1 cellular context compared by ENCODE assay signal in the genomic region with DNA sequence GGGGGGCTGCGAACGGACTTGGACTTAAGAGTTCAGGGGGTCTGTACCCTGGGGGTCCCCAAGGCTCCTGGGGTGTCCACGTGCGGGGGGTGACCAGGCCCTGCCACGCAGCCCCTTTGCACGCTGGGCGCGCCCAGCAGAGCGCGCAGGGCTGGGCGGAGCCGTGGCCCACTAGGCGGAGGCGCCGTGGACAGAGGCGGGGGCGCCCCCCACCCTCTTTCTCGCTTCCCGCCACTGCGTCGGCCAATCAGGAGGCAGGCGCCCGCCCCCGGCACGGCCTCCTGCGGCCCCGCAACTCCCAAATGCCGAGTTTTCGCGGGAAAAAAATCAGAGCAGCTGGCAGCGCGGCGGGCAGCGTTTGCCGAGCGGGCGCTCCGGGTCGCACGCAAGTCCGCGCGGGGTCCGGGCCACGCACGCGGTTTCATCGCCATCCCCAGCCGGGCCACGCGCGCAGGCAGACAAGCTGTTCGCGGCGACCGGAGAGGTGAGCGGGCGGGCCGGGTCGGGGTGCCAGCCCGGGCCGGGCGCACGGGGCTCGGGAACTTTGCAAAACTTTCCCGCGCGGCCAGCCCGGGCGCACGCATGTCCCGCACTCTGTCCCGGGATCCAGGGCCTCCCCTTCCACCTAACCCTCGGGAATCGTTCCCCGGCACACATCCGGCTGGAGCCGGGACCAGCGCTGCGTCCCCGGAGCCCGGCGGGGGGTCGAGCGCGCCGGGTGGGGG.
A peak's percentile ranks its signal among the peaks of the same experiment; 100 is the strongest.
TF ChIP-seq lines count a peak whose summit lies in the region.

UHRF1 (plus strand) TSS at position 330 of the 725 bp plus-strand sequence. CDS start 1,385 bp downstream, outside the sequence.

TF ChIP-seq in HepG2, 621 proteins besides CTCF, POLR2A, EP300 and RAD21 (continued from another document and continues in another):
- TF ChIP-seq, protein P1, sequence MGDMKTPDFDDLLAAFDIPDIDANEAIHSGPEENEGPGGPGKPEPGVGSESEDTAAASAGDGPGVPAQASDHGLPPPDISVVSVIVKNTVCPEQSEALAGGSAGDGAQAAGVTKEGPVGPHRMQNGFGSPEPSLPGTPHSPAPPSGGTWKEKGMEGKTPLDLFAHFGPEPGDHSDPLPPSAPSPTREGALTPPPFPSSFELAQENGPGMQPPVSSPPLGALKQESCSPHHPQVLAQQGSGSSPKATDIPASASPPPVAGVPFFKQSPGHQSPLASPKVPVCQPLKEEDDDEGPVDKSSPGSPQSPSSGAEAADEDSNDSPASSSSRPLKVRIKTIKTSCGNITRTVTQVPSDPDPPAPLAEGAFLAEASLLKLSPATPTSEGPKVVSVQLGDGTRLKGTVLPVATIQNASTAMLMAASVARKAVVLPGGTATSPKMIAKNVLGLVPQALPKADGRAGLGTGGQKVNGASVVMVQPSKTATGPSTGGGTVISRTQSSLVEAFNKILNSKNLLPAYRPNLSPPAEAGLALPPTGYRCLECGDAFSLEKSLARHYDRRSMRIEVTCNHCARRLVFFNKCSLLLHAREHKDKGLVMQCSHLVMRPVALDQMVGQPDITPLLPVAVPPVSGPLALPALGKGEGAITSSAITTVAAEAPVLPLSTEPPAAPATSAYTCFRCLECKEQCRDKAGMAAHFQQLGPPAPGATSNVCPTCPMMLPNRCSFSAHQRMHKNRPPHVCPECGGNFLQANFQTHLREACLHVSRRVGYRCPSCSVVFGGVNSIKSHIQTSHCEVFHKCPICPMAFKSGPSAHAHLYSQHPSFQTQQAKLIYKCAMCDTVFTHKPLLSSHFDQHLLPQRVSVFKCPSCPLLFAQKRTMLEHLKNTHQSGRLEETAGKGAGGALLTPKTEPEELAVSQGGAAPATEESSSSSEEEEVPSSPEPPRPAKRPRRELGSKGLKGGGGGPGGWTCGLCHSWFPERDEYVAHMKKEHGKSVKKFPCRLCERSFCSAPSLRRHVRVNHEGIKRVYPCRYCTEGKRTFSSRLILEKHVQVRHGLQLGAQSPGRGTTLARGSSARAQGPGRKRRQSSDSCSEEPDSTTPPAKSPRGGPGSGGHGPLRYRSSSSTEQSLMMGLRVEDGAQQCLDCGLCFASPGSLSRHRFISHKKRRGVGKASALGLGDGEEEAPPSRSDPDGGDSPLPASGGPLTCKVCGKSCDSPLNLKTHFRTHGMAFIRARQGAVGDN (CRISPR knock-in tag; IDR thresholded peaks at IDR 0.05): peak; percentile 75
- TF ChIP-seq, protein P2, sequence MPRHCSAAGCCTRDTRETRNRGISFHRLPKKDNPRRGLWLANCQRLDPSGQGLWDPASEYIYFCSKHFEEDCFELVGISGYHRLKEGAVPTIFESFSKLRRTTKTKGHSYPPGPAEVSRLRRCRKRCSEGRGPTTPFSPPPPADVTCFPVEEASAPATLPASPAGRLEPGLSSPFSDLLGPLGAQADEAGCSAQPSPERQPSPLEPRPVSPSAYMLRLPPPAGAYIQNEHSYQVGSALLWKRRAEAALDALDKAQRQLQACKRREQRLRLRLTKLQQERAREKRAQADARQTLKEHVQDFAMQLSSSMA (CRISPR knock-in tag; IDR thresholded peaks at IDR 0.05): peak; percentile 85; the same call in 1 of the 2 replicates
- no peak for TF ChIP-seq NR2F6 (IDR thresholded peaks at IDR 0.05)
- no peak for TF ChIP-seq NR2F6 (CRISPR knock-in tag; IDR thresholded peaks at IDR 0.05)
- TF ChIP-seq REXO4 (CRISPR knock-in tag; IDR thresholded peaks at IDR 0.05; ENCODE audit: borderline replicate concordance): no peak
- no peak for TF ChIP-seq ZNF468 (CRISPR knock-in tag; IDR thresholded peaks at IDR 0.05)
- TF ChIP-seq BATF2 (CRISPR knock-in tag; IDR thresholded peaks at IDR 0.05): peak; percentile 17
- peak; percentile 67; the same call in 1 of the 2 replicates for TF ChIP-seq TSC22D2 (CRISPR knock-in tag; IDR thresholded peaks at IDR 0.05; ENCODE audit: borderline replicate concordance)
- TF ChIP-seq ZBTB43 (CRISPR knock-in tag; conservative IDR thresholded peaks at IDR 0.05): 0 out of 2 replicates have a peak, but pooled peaks have one; percentile 20
- peak; percentile 5; the same call in 1 of the 2 replicates for TF ChIP-seq SALL1 (CRISPR knock-in tag; IDR thresholded peaks at IDR 0.05)
- no peak for TF ChIP-seq POLR2AphosphoS2 (IDR thresholded peaks at IDR 0.05; ENCODE audit: low read depth, low read length)
- TF ChIP-seq NR2C2 (CRISPR knock-in tag; IDR thresholded peaks at IDR 0.05; ENCODE audit: borderline replicate concordance): peak; percentile 24; the same call in 1 of the 2 replicates
- TF ChIP-seq TFDP1 (CRISPR knock-in tag; IDR thresholded peaks at IDR 0.05; ENCODE audit: borderline replicate concordance): peak; percentile 80
- TF ChIP-seq ZFX (CRISPR knock-in tag; IDR thresholded peaks at IDR 0.05; ENCODE audit: low read depth): 0 out of 2 replicates have a peak, but pooled peaks have one; percentile 46
- 0 out of 2 replicates have a peak, but pooled peaks have one; percentile 32 for TF ChIP-seq ZSCAN22 (CRISPR knock-in tag; IDR thresholded peaks at IDR 0.05)
- TF ChIP-seq ZSCAN20 (CRISPR knock-in tag; IDR thresholded peaks at IDR 0.05; ENCODE audit: borderline replicate concordance): peak; percentile 86; the same call in 1 of the 2 replicates
- no peak; the same call in 1 of the 2 replicates for TF ChIP-seq ZBTB38 (CRISPR knock-in tag; IDR thresholded peaks at IDR 0.05)
- TF ChIP-seq HOXD1 (CRISPR knock-in tag; IDR thresholded peaks at IDR 0.05): 0 out of 2 replicates have a peak, but pooled peaks have one; percentile 47
- TF ChIP-seq SMYD3 (CRISPR knock-in tag; IDR thresholded peaks at IDR 0.05): no peak; the same call in 1 of the 2 replicates
- TF ChIP-seq CENPT (CRISPR knock-in tag; IDR thresholded peaks at IDR 0.05; ENCODE audit: low read depth): no peak
- TF ChIP-seq ZBTB3 (CRISPR knock-in tag; IDR thresholded peaks at IDR 0.05; ENCODE audit: borderline replicate concordance, low read depth): no peak
- TF ChIP-seq CBFB (CRISPR knock-in tag; IDR thresholded peaks at IDR 0.05): peak; percentile 32; the same call in 1 of the 2 replicates
- TF ChIP-seq, protein P3, sequence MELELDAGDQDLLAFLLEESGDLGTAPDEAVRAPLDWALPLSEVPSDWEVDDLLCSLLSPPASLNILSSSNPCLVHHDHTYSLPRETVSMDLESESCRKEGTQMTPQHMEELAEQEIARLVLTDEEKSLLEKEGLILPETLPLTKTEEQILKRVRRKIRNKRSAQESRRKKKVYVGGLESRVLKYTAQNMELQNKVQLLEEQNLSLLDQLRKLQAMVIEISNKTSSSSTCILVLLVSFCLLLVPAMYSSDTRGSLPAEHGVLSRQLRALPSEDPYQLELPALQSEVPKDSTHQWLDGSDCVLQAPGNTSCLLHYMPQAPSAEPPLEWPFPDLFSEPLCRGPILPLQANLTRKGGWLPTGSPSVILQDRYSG (CRISPR knock-in tag; IDR thresholded peaks at IDR 0.05): 0 out of 2 replicates have a peak, but pooled peaks have one; percentile 40
- peak; percentile 16; the same call in 1 of the 2 replicates for TF ChIP-seq ZC3H13 (CRISPR knock-in tag; IDR thresholded peaks at IDR 0.05)
- peak; percentile 27 for TF ChIP-seq ZNF883 (CRISPR knock-in tag; IDR thresholded peaks at IDR 0.05; ENCODE audit: not compliant biosample characterization)
- peak; percentile 53; the same call in 1 of the 2 replicates for TF ChIP-seq TFAP4 (IDR thresholded peaks at IDR 0.05; ENCODE audit: borderline replicate concordance, low read depth)
- no peak; the same call in 1 of the 2 replicates for TF ChIP-seq ZNF619 (CRISPR knock-in tag; IDR thresholded peaks at IDR 0.05)
- TF ChIP-seq MTA1 (CRISPR knock-in tag; IDR thresholded peaks at IDR 0.05; ENCODE audit: borderline replicate concordance): peak; percentile 31; the same call in 1 of the 2 replicates
- TF ChIP-seq ZNF558 (CRISPR knock-in tag; IDR thresholded peaks at IDR 0.05; ENCODE audit: borderline replicate concordance): peak; percentile 95; the same call in 1 of the 2 replicates
- peak; percentile 60; the same call in 1 of the 2 replicates for TF ChIP-seq ZNF441 (CRISPR knock-in tag; IDR thresholded peaks at IDR 0.05; ENCODE audit: borderline replicate concordance)
- TF ChIP-seq ZNF430 (CRISPR knock-in tag; IDR thresholded peaks at IDR 0.05): peak; percentile 27; the same call in 1 of the 2 replicates
- TF ChIP-seq CHCHD3 (CRISPR knock-in tag; IDR thresholded peaks at IDR 0.05): 0 out of 2 replicates have a peak, but pooled peaks have one; percentile 61
- TF ChIP-seq ZNF691 (CRISPR knock-in tag; IDR thresholded peaks at IDR 0.05; ENCODE audit: borderline replicate concordance, low read depth): 0 out of 2 replicates have a peak, but pooled peaks have one; percentile 15
- no peak for TF ChIP-seq MEF2D (CRISPR knock-in tag; IDR thresholded peaks at IDR 0.05)
- peak; percentile 26; the same call in 1 of the 2 replicates for TF ChIP-seq ERF (CRISPR knock-in tag; IDR thresholded peaks at IDR 0.05)
- TF ChIP-seq ZNF121 (CRISPR knock-in tag; IDR thresholded peaks at IDR 0.05): no peak
- peak; percentile 74 for TF ChIP-seq MYC (CRISPR knock-in tag; IDR thresholded peaks at IDR 0.05; ENCODE audit: borderline replicate concordance)
- TF ChIP-seq ZBED4 (CRISPR knock-in tag; IDR thresholded peaks at IDR 0.05; ENCODE audit: borderline replicate concordance): 0 out of 2 replicates have a peak, but pooled peaks have one; percentile 5
- TF ChIP-seq ZBTB42 (CRISPR knock-in tag; IDR thresholded peaks at IDR 0.05): peak; percentile 55; the same call in 1 of the 2 replicates
- TF ChIP-seq ZNF792 (CRISPR knock-in tag; IDR thresholded peaks at IDR 0.05): peak; percentile 54; the same call in 1 of the 2 replicates
- no peak for TF ChIP-seq ZNF354B (CRISPR knock-in tag; IDR thresholded peaks at IDR 0.05)
- TF ChIP-seq KAT8 (CRISPR knock-in tag; IDR thresholded peaks at IDR 0.05): no peak
- no peak for TF ChIP-seq ZNF337 (CRISPR knock-in tag; IDR thresholded peaks at IDR 0.05; ENCODE audit: borderline replicate concordance, low read depth)
- 0 out of 2 replicates have a peak, but pooled peaks have one; percentile 36 for TF ChIP-seq PHF21A (CRISPR knock-in tag; IDR thresholded peaks at IDR 0.05)
- TF ChIP-seq ZNF12 (CRISPR knock-in tag; IDR thresholded peaks at IDR 0.05): no peak
- no peak for TF ChIP-seq IKZF1 (IDR thresholded peaks at IDR 0.05)
- TF ChIP-seq KLF9 (CRISPR knock-in tag; IDR thresholded peaks at IDR 0.05; ENCODE audit: low read depth): no peak
- TF ChIP-seq MED13 (CRISPR knock-in tag; IDR thresholded peaks at IDR 0.05): 0 out of 2 replicates have a peak, but pooled peaks have one; percentile 44
- TF ChIP-seq ZNF234 (CRISPR knock-in tag; conservative IDR thresholded peaks at IDR 0.05): 0 out of 2 replicates have a peak, but pooled peaks have one; percentile 83
